In genomic region chr16:30558789-30559377, GRCh38 we compare ENCODE assay signal across 1 cellular context.
TF ChIP-seq lines count a peak whose summit lies in the region.

No MANE protein-coding gene starts in this region.

TF ChIP-seq in HepG2, 621 proteins besides CTCF, POLR2A, EP300 and RAD21 (continued from another document and continues in another):
- TF ChIP-seq ISL2 (CRISPR knock-in tag; IDR thresholded peaks at IDR 0.05) (no peak), ZNF335 (CRISPR knock-in tag; IDR thresholded peaks at IDR 0.05) (no peak), YY1 (IDR thresholded peaks at IDR 0.05; ENCODE audit: insufficient read depth, insufficient replicate concordance, low read depth, low read length) (no peak), ZXDC (CRISPR knock-in tag; IDR thresholded peaks at IDR 0.05) (no peak; the same call in 1 of the 2 replicates), BHLHE40 (IDR thresholded peaks at IDR 0.05; ENCODE audit: low read length) (no peak), RCOR2 (CRISPR knock-in tag; IDR thresholded peaks at IDR 0.05) (peak; percentile 73), JUND (CRISPR knock-in tag; IDR thresholded peaks at IDR 0.05) (no peak), GRHL1 (CRISPR knock-in tag; conservative IDR thresholded peaks at IDR 0.05) (no peak), MAFK (conservative IDR thresholded peaks at IDR 0.05 in 1 of 2, IDR thresholded peaks at IDR 0.05 in 1 of 2; ENCODE audit: low read length in 2 of 2) (no peak), ZNF616 (CRISPR knock-in tag; IDR thresholded peaks at IDR 0.05; ENCODE audit: low read depth) (no peak), ZFP41 (CRISPR knock-in tag; IDR thresholded peaks at IDR 0.05; ENCODE audit: borderline replicate concordance) (no peak), CEBPB (IDR thresholded peaks at IDR 0.05; ENCODE audit: borderline replicate concordance, low read depth, low read length) (no peak), SAP130 (CRISPR knock-in tag; IDR thresholded peaks at IDR 0.05; ENCODE audit: low read depth) (no peak), STAG1 (CRISPR knock-in tag; IDR thresholded peaks at IDR 0.05) (no peak), PAWR (CRISPR knock-in tag; IDR thresholded peaks at IDR 0.05; ENCODE audit: borderline replicate concordance) (no peak), ZFYVE20 (CRISPR knock-in tag; IDR thresholded peaks at IDR 0.05; ENCODE audit: borderline replicate concordance, low read depth) (no peak), ZNF780A (CRISPR knock-in tag; IDR thresholded peaks at IDR 0.05) (no peak), MEIS1 (CRISPR knock-in tag; IDR thresholded peaks at IDR 0.05; ENCODE audit: borderline replicate concordance) (no peak), CENPX (CRISPR knock-in tag; IDR thresholded peaks at IDR 0.05) (no peak), ZFP36L1 (CRISPR knock-in tag; IDR thresholded peaks at IDR 0.05) (no peak), GATAD2A (CRISPR knock-in tag; IDR thresholded peaks at IDR 0.05) (no peak), TBX3 (IDR thresholded peaks at IDR 0.05; ENCODE audit: borderline replicate concordance) (no peak), HNRNPLL (IDR thresholded peaks at IDR 0.05; ENCODE audit: low read depth, low read length, poor library complexity, severe bottlenecking) (no peak), THAP9 (CRISPR knock-in tag; IDR thresholded peaks at IDR 0.05; ENCODE audit: borderline replicate concordance) (no peak), POLR2G (IDR thresholded peaks at IDR 0.05; ENCODE audit: low read depth, low read length) (no peak), BORCS8-MEF2B (CRISPR knock-in tag; IDR thresholded peaks at IDR 0.05) (no peak), ARID4A (CRISPR knock-in tag; IDR thresholded peaks at IDR 0.05; ENCODE audit: borderline replicate concordance) (no peak), HNRNPUL1 (IDR thresholded peaks at IDR 0.05; ENCODE audit: low read depth, low read length) (no peak), NFE2 (CRISPR knock-in tag; IDR thresholded peaks at IDR 0.05) (no peak), TEF (CRISPR knock-in tag; IDR thresholded peaks at IDR 0.05) (no peak; the same call in 1 of the 2 replicates), ZNF282 (IDR thresholded peaks at IDR 0.05; ENCODE audit: partially characterized antibody) (no peak), ZNF367 (CRISPR knock-in tag; IDR thresholded peaks at IDR 0.05; ENCODE audit: borderline replicate concordance) (no peak), PRDM10 (CRISPR knock-in tag; IDR thresholded peaks at IDR 0.05; ENCODE audit: low read depth) (no peak), SETDB1 (CRISPR knock-in tag; IDR thresholded peaks at IDR 0.05; ENCODE audit: borderline replicate concordance) (no peak), ATF3 (CRISPR knock-in tag; IDR thresholded peaks at IDR 0.05) (no peak), CBX1 (IDR thresholded peaks at IDR 0.05; ENCODE audit: low read depth) (no peak), TOPORS (CRISPR knock-in tag; IDR thresholded peaks at IDR 0.05) (no peak; the same call in 1 of the 2 replicates), MLLT10 (CRISPR knock-in tag; IDR thresholded peaks at IDR 0.05) (no peak), ZNF878 (CRISPR knock-in tag; IDR thresholded peaks at IDR 0.05) (no peak), TRIM24 (CRISPR knock-in tag; IDR thresholded peaks at IDR 0.05) (no peak), POLR2AphosphoS5 (IDR thresholded peaks at IDR 0.05; ENCODE audit: low read depth, low read length) (no peak), ZNF777 (CRISPR knock-in tag; IDR thresholded peaks at IDR 0.05) (no peak), TARDBP (CRISPR knock-in tag; IDR thresholded peaks at IDR 0.05) (no peak), TIGD3 (CRISPR knock-in tag; IDR thresholded peaks at IDR 0.05; ENCODE audit: borderline replicate concordance) (peak; percentile 68; the same call in 1 of the 2 replicates), SNAI1 (CRISPR knock-in tag; IDR thresholded peaks at IDR 0.05; ENCODE audit: borderline replicate concordance) (no peak), ZNF451 (CRISPR knock-in tag; IDR thresholded peaks at IDR 0.05) (no peak), NONO (IDR thresholded peaks at IDR 0.05) (no peak), NONO (CRISPR knock-in tag; conservative IDR thresholded peaks at IDR 0.05) (no peak), GLI4 (CRISPR knock-in tag; IDR thresholded peaks at IDR 0.05; ENCODE audit: borderline replicate concordance) (no peak), MYNN (CRISPR knock-in tag; IDR thresholded peaks at IDR 0.05; ENCODE audit: low read depth) (no peak), TAF1 (CRISPR knock-in tag; IDR thresholded peaks at IDR 0.05) (no peak), RFXANK (CRISPR knock-in tag; IDR thresholded peaks at IDR 0.05) (no peak), CENPBD1 (CRISPR knock-in tag; IDR thresholded peaks at IDR 0.05; ENCODE audit: borderline replicate concordance, low read depth) (no peak), ZNF292 (CRISPR knock-in tag; IDR thresholded peaks at IDR 0.05; ENCODE audit: borderline replicate concordance, low read depth) (peak; percentile 68; the same call in 1 of the 2 replicates), SATB2 (CRISPR knock-in tag; IDR thresholded peaks at IDR 0.05) (no peak)
